In genomic region chr7:135114622-135115021, GRCh38 we compare ENCODE assay signal across 26 cellular contexts. TPM values are rescaled to one million over a fixed set of nuclear protein-coding genes. Genes with fewer than 3 reads are reported as not detected.
"Had no signal": no experiment of that assay in that cellular context is flagged by ENCODE, and none has a peak within 500 bp of the region (broad histone marks: within the 10 kb centered on the region; RNA-seq: fewer than 3 reads in every experiment).

No MANE protein-coding gene starts in this region.

- H3K4me1 ChIP-seq: neural progenitor cell, parathyroid adenoma, psoas muscle, spleen, stomach, thyroid gland, tibial nerve, upper lobe of left lung, vagina had no signal

- H3K4me2 ChIP-seq: neural progenitor cell, smooth muscle cell had no signal

- H2AFZ ChIP-seq: neural progenitor cell, parathyroid adenoma had no signal

- H3K79me2 ChIP-seq: parathyroid adenoma had no signal

- DNase-seq: natural killer cell; occipital lobe; ovary; posterior cingulate gyrus; psoas muscle; right cardiac atrium; spleen; stimulated activated CD4-positive, alpha-beta T cell treated with anti-CD3 and anti-CD28 coated beads, Interleukin-12 subunit alpha, Interleukin-12 subunit beta, amount 100 ng/mL, for 4 hours; stimulated activated CD4-positive, alpha-beta T cell treated with anti-CD3 and anti-CD28 coated beads, Interleukin-1b, Interleukin-23, amount 100 ng/mL, for 48 hours; stimulated activated CD4-positive, alpha-beta T cell treated with anti-CD3 and anti-CD28 coated beads, Interleukin-4, amount 100 ng/mL, for 1 hour; stimulated activated naive B cell treated with anti-CD40 and anti-IgM and Interleukin-4, amounts not matched to agents 10 μg/mL and 1 μg/mL and 100 μg/mL, for 72 hours; stimulated activated naive CD4-positive, alpha-beta T cell treated with Interleukin-2 at 50 U/mL for 16 hours; stomach; thyroid gland; trophoblast cell; upper lobe of left lung had no signal

- H3K9ac ChIP-seq: neural progenitor cell, parathyroid adenoma had no signal

- H3K4me3 ChIP-seq: neural progenitor cell, ovary, psoas muscle, skin epidermis, smooth muscle cell, spleen, stomach, thoracic aorta, thyroid gland, tibial nerve, upper lobe of left lung, vagina had no signal

- H3K27ac ChIP-seq: neural progenitor cell, ovary, parathyroid adenoma, psoas muscle, skin epidermis, spleen, stomach, thoracic aorta, thyroid gland, tibial nerve, upper lobe of left lung, vagina had no signal

- ATAC-seq: natural killer cell; psoas muscle; right cardiac atrium; sciatic nerve; stimulated activated effector memory CD8-positive, alpha-beta T cell treated with anti-CD3 and anti-CD28 coated beads, Interleukin-12 subunit alpha, Interleukin-12 subunit beta, amount 100 ng/mL, for 72 hours; stimulated activated naive B cell treated with anti-CD40 and anti-IgM and Interleukin-4, amounts not matched to agents 10 μg/mL and 1 μg/mL and 100 μg/mL, for 72 hours had no signal

- H3K9me3 ChIP-seq: ovary, psoas muscle, thyroid gland, vagina had no signal

- H3K27me3 ChIP-seq: neural progenitor cell, ovary, spleen, stomach, thyroid gland, tibial nerve, upper lobe of left lung, vagina had no signal

- H3K36me3 ChIP-seq: neural progenitor cell, ovary, spleen, stomach, thoracic aorta, thyroid gland, upper lobe of left lung, vagina had no signal

- FAIRE-seq: urothelium cell line had no signal

RNA-seq across cellular contexts. Expression of gene TMEM140, which starts 33.2 kb away (rescaled TPM):
- total RNA-seq: smooth muscle cell had no signal
